17 cellular contexts compared by ENCODE assay signal in genomic region chr3:137669519-137670060, GRCh38.
A peak's percentile ranks its signal among the peaks of the same experiment; 100 is the strongest.
DNase-seq lines count a peak whose midpoint lies in the region; ATAC-seq and TF ChIP-seq lines count a peak whose summit lies in the region.
"Had no signal": no experiment of that assay in that cellular context is flagged by ENCODE, and none has a peak within 500 bp of the region (broad histone marks: within the 10 kb centered on the region; RNA-seq: fewer than 3 reads in every experiment).

No MANE protein-coding gene starts in this region.

- no peak for TF ChIP-seq POLR2A in NB4 (IDR thresholded peaks at IDR 0.05; ENCODE audit: extremely low read depth, insufficient read length)

- ATAC-seq in HG02610 (IDR thresholded peaks at IDR 0.05; ENCODE audit: unreplicated experiment): no peak
- ATAC-seq: CD8-positive, alpha-beta T cell; GM12878 had no signal

- peak; percentile 34 for DNase-seq in COLO668 (lab: John Stamatoyannopoulos, UW; ENCODE audit: unreplicated experiment)
- peak; percentile 89 for DNase-seq in DMS53 (lab: John Stamatoyannopoulos, UW)
- DNase-seq in NB4 (ENCODE audit: low read depth): peak; percentile 9
- DNase-seq in left kidney (ENCODE audit: low read depth, low spot score): peak; percentile 4
- DNase-seq in stimulated activated CD4-positive, alpha-beta T cell treated with anti-CD3 and anti-CD28 coated beads, Interleukin-4, amount 100 ng/mL, for 4 hours: no peak
- DNase-seq in HuH-7 (ENCODE audit: low spot score): no peak
- DNase-seq in C1 segment of cervical spinal cord (lab: John Stamatoyannopoulos, UW): no peak
- DNase-seq: 8988T; CD8-positive, alpha-beta T cell; COR-L47; DMS153; DND-41; EL; H9 had no signal

- H3K4me3 ChIP-seq in NB4 (ENCODE audit: low read depth, low read length): no peak overlapping the region
- H3K4me3 ChIP-seq: BLaER1, GM12878 had no signal

- TF ChIP-seq CTCF in NB4 (IDR thresholded peaks at IDR 0.05; ENCODE audit: low read depth, low read length): no peak

Comparison
In these comparisons a context has a peak if more than half of its experiments do, and no peak if none do; other contexts are left out.
1. DNase-seq: peak in COLO668 (single experiment), DMS53 (single experiment), NB4 (single experiment) and left kidney (single experiment); none in stimulated activated CD4-positive, alpha-beta T cell treated with anti-CD3 and anti-CD28 coated beads, Interleukin-4, amount 100 ng/mL, for 4 hours (0 of 2), HuH-7 (single experiment) and C1 segment of cervical spinal cord (0 of 14).